20 cellular contexts compared by ENCODE assay signal in genomic region chr6:142916881-142917280, GRCh38.
"Had no signal": no experiment of that assay in that cellular context is flagged by ENCODE, and none has a peak within 500 bp of the region (broad histone marks: within the 10 kb centered on the region; RNA-seq: fewer than 3 reads in every experiment).

No MANE protein-coding gene starts in this region.

- H3K4me3 Mint-ChIP-seq: activated B cell treated with CpG ODN at 0.5 μM for 24 hours; activated CD8-positive, alpha-beta memory T cell treated with anti-CD3 and anti-CD28 coated beads, Interleukin-2, amount 10 ng/mL, durations not matched to agents 7 days and 5 days; activated CD8-positive, alpha-beta T cell treated with anti-CD3 and anti-CD28 coated beads, Interleukin-2, amount 10 ng/mL, durations not matched to agents 7 days and 5 days; T-helper 2 cell treated with Interferon-gamma antibody and Interleukin-4, amounts not matched to agents 5 μg/mL and 100 μg/mL, for 36 hours had no signal

- H3K36me3 ChIP-seq: right atrium auricular region, tibial nerve had no signal

- ATAC-seq: activated CD8-positive, alpha-beta memory T cell treated with anti-CD3 and anti-CD28 coated beads, Interleukin-2, amount 10 ng/mL, durations not matched to agents 7 days and 5 days; activated CD8-positive, alpha-beta T cell treated with anti-CD3 and anti-CD28 coated beads, Interleukin-2, amount 10 ng/mL, durations not matched to agents 7 days and 5 days; left cardiac atrium; left ventricle myocardium superior had no signal

- H3K27ac ChIP-seq: right atrium auricular region, tibial nerve had no signal

- H3K4me3 ChIP-seq: right atrium auricular region, tibial nerve had no signal

- H3K27me3 ChIP-seq: right atrium auricular region, tibial nerve had no signal

- H3K9me3 Mint-ChIP-seq: activated B cell treated with CpG ODN at 0.5 μM for 24 hours; T-helper 2 cell treated with Interferon-gamma antibody and Interleukin-4, amounts not matched to agents 5 μg/mL and 100 μg/mL, for 36 hours had no signal

- H3K9me3 ChIP-seq: right atrium auricular region, tibial nerve had no signal

- DNase-seq: activated B cell treated with CpG ODN at 0.5 μM for 24 hours; activated CD4-positive, alpha-beta T cell treated with anti-CD3 and anti-CD28 coated beads, Interleukin-2, amount 50 U/mL, for 1 hour; activated CD8-positive, alpha-beta memory T cell treated with anti-CD3 and anti-CD28 coated beads, Interleukin-2, amount 10 ng/mL, durations not matched to agents 7 days and 5 days; activated CD8-positive, alpha-beta T cell treated with anti-CD3 and anti-CD28 coated beads, Interleukin-2, amount 10 ng/mL, durations not matched to agents 7 days and 5 days; activated effector memory CD4-positive, alpha-beta T cell treated with Interleukin-2 at 50 U/mL for 16 hours; activated naive CD4-positive, alpha-beta T cell treated with Interleukin-2 at 50 U/mL for 16 hours; dermis blood vessel endothelial cell; effector CD4-positive, alpha-beta T cell; erythroblast; head of caudate nucleus; hippocampal formation; left cardiac atrium; left ventricle myocardium superior; stimulated activated CD4-positive, alpha-beta T cell treated with anti-CD3 and anti-CD28 coated beads, Interleukin-15, amount 100 ng/mL, for 24 hours; stimulated activated CD4-positive, alpha-beta T cell treated with anti-CD3 and anti-CD28 coated beads, Interleukin-2, amount 100 ng/mL, for 24 hours; stimulated activated naive CD4-positive, alpha-beta T cell treated with Interleukin-2 at 50 U/mL for 16 hours; T-helper 1 cell had no signal

- H3K27ac Mint-ChIP-seq: activated B cell treated with CpG ODN at 0.5 μM for 24 hours; activated CD8-positive, alpha-beta memory T cell treated with anti-CD3 and anti-CD28 coated beads, Interleukin-2, amount 10 ng/mL, durations not matched to agents 7 days and 5 days; activated CD8-positive, alpha-beta T cell treated with anti-CD3 and anti-CD28 coated beads, Interleukin-2, amount 10 ng/mL, durations not matched to agents 7 days and 5 days; T-helper 2 cell treated with Interferon-gamma antibody and Interleukin-4, amounts not matched to agents 5 μg/mL and 100 μg/mL, for 36 hours had no signal

- H3K27me3 Mint-ChIP-seq: activated B cell treated with CpG ODN at 0.5 μM for 24 hours; activated CD8-positive, alpha-beta memory T cell treated with anti-CD3 and anti-CD28 coated beads, Interleukin-2, amount 10 ng/mL, durations not matched to agents 7 days and 5 days had no signal
